17 cellular contexts compared by ENCODE assay signal in genomic region chr6:145310116-145310515, GRCh38.
DNase-seq lines count a peak whose midpoint lies in the region; ATAC-seq and TF ChIP-seq lines count a peak whose summit lies in the region.
"Had no signal": no experiment of that assay in that cellular context is flagged by ENCODE, and none has a peak within 500 bp of the region (broad histone marks: within the 10 kb centered on the region; RNA-seq: fewer than 3 reads in every experiment).

No MANE protein-coding gene starts in this region.

- H3K27me3 ChIP-seq in smooth muscle cell (ENCODE audit: low read depth) (no peaks in the 10 kb centered on the region), left lung (no peaks in the 10 kb centered on the region)

- TF ChIP-seq CTCF in fibroblast of mammary gland (conservative IDR thresholded peaks at IDR 0.05; ENCODE audit: control insufficient read depth, insufficient read depth, low read depth, low read length), result no peak
- TF ChIP-seq CTCF in smooth muscle cell (IDR thresholded peaks at IDR 0.05; ENCODE audit: borderline replicate concordance, insufficient read depth, poor library complexity, severe bottlenecking), result no peak
- TF ChIP-seq CTCF in left lung (IDR thresholded peaks at IDR 0.05), result no peak

- H3K9me3 ChIP-seq in smooth muscle cell (replicated peaks; ENCODE audit: low read depth), result no peaks in the 10 kb centered on the region
- H3K9me3 ChIP-seq in left lung, result no peaks in the 10 kb centered on the region
- H3K9me3 ChIP-seq: prostate gland had no signal

- in situ Hi-C loops in ACHN (cut with HindIII; ENCODE audit: low pct_ligation_motif_present, low pct_unique_long_range_greater_than_20kb, low sequenced_read_pairs), result no loop called here

- no peaks in the 10 kb centered on the region for H4K20me1 ChIP-seq in smooth muscle cell (ENCODE audit: low read depth)

- no peak overlapping the region for H3K4me3 ChIP-seq in fibroblast of mammary gland (ENCODE audit: control insufficient read depth, low read depth, low read length)
- H3K4me3 ChIP-seq in smooth muscle cell, result no peak overlapping the region
- no peak overlapping the region for H3K4me3 ChIP-seq in left lung
- H3K4me3 ChIP-seq: prostate gland had no signal

- H3K79me2 ChIP-seq in smooth muscle cell (ENCODE audit: low read depth), result no peaks in the 10 kb centered on the region

- 36% methylated on average over 1 of the region's 1 CpG for WGBS in smooth muscle cell (ENCODE audit: low lambda C conversion rate)

- no peaks in the 10 kb centered on the region for H3F3A ChIP-seq in smooth muscle cell (ENCODE audit: low read depth)

- peak overlapping the region; percentile 4 for H2AFZ ChIP-seq in smooth muscle cell (ENCODE audit: low read depth)

- ATAC-seq in left lung (no peak), HG03025 (IDR thresholded peaks at IDR 0.05; ENCODE audit: low FRiP score, unreplicated experiment) (no peak)
- ATAC-seq: activated T-cell treated with anti-CD3 and anti-CD28 coated beads, Interleukin-2, amount 50 U/mL, for 4 hours; effector memory CD8-positive, alpha-beta T cell; HCT116; stimulated activated naive CD8-positive, alpha-beta T cell treated with anti-CD3 and anti-CD28 coated beads, Interleukin-15, Interleukin-2, amounts not matched to agents 100 U/mL and 50 U/mL, for 24 hours had no signal

- no peak overlapping the region for H3K27ac ChIP-seq in smooth muscle cell (ENCODE audit: low read depth)
- no peak overlapping the region for H3K27ac ChIP-seq in left lung
- H3K27ac ChIP-seq: prostate gland had no signal

- H3K9ac ChIP-seq in smooth muscle cell (ENCODE audit: low read depth), result no peak overlapping the region

- peak; percentile 35 for DNase-seq in NCI-H1417 treated with DMSO at 0.1 percent for 48 hours (lab: John Stamatoyannopoulos, UW)
- no peak for DNase-seq in NCI-H1417 (lab: John Stamatoyannopoulos, UW)
- peak; percentile 67 for DNase-seq in NCI-H1105 treated with DMSO at 0.1 percent for 48 hours (lab: John Stamatoyannopoulos, UW)
- DNase-seq in fibroblast of mammary gland (ENCODE audit: low read depth), result peak; percentile 83
- DNase-seq in smooth muscle cell (lab: John Stamatoyannopoulos, UW; ENCODE audit: unreplicated experiment), result no peak
- DNase-seq in left lung, result no peak
- no peak for DNase-seq in ACHN
- DNase-seq: 8988T; activated CD4-positive, alpha-beta T cell treated with anti-CD3 and anti-CD28 coated beads, Interleukin-2, amount 50 U/mL, for 48 hours; activated naive CD8-positive, alpha-beta T cell treated with anti-CD3 and anti-CD28 coated beads for 36 hours; activated T-cell treated with anti-CD3 and anti-CD28 coated beads, Interleukin-2, amount 50 U/mL, for 4 hours; effector memory CD8-positive, alpha-beta T cell; stimulated activated naive CD8-positive, alpha-beta T cell treated with anti-CD3 and anti-CD28 coated beads, Interleukin-15, Interleukin-2, amounts not matched to agents 100 U/mL and 50 U/mL, for 24 hours; SW 1271 had no signal

- H3K36me3 ChIP-seq in smooth muscle cell (ENCODE audit: low read depth), result no peaks in the 10 kb centered on the region
- H3K36me3 ChIP-seq in left lung, result no peaks in the 10 kb centered on the region
- H3K36me3 ChIP-seq: prostate gland had no signal

- H3K4me1 ChIP-seq in smooth muscle cell (ENCODE audit: low read depth) (peaks cover 10% of the 10 kb centered on the region), left lung (no peaks in the 10 kb centered on the region)
- H3K4me1 ChIP-seq: prostate gland had no signal

- intact Hi-C loops in left lung (cut with DNase I), result no loop called here

- H3K4me2 ChIP-seq in smooth muscle cell, result peak overlapping the region; percentile 1

Comparison
In these comparisons a context has a peak if more than half of its experiments do, and no peak if none do; other contexts are left out.
1. DNase-seq: peak in NCI-H1417 treated with DMSO at 0.1 percent for 48 hours (single experiment), NCI-H1105 treated with DMSO at 0.1 percent for 48 hours (single experiment) and fibroblast of mammary gland (single experiment); none in NCI-H1417 (0 of 3), smooth muscle cell (single experiment), left lung (0 of 2) and ACHN (single experiment).